ENCODE assay signal across 20 cellular contexts in genomic region chr2:222979484-222979883, GRCh38.
DNase-seq lines count a peak whose midpoint lies in the region; ATAC-seq, FAIRE-seq and TF ChIP-seq lines count a peak whose summit lies in the region.
"Had no signal": no experiment of that assay in that cellular context is flagged by ENCODE, and none has a peak within 500 bp of the region (broad histone marks: within the 10 kb centered on the region; RNA-seq: fewer than 3 reads in every experiment).

No MANE protein-coding gene starts in this region.

- in situ Hi-C loops in IMR-90 (cut with MboI; ENCODE audit: low sequenced_read_pairs): loop anchor here (10.0 kb wide), 2 partner anchors 625 to 815 kb away; partner anchors contain the start of gene SCG2

- TF ChIP-seq EP300 in A549 (IDR thresholded peaks at IDR 0.05): no peak

- no peak for FAIRE-seq in A549 (lab: Jason Lieb, UNC)
- FAIRE-seq in astrocyte (lab: Jason Lieb, UNC): no peak
- no peak for FAIRE-seq in RCC 7860 (lab: Jason Lieb, UNC)
- FAIRE-seq: GM12878, GM19239, H54 had no signal

- H3K27ac ChIP-seq in A549 (no peak overlapping the region), IMR-90 (ENCODE audit: insufficient read depth, low read length) (no peak overlapping the region), astrocyte (ENCODE audit: low read depth, low read length) (no peak overlapping the region)

- H3K56ac ChIP-seq in IMR-90 (ENCODE audit: extremely low read depth, insufficient read depth, low read length): no peak overlapping the region

- H3K4me1 Mint-ChIP-seq in astrocyte (ENCODE audit: low read depth, unreplicated experiment): peaks cover 37% of the 10 kb centered on the region

- no peaks in the 10 kb centered on the region for H3K79me2 ChIP-seq in astrocyte (ENCODE audit: insufficient read depth, low read length)

- H3K23ac ChIP-seq in IMR-90 (ENCODE audit: low read depth, low read length): no peak overlapping the region

- H3K14ac ChIP-seq in IMR-90 (replicated peaks; ENCODE audit: low read depth, low read length): no peak overlapping the region

- TF ChIP-seq CTCF in A549 (IDR thresholded peaks at IDR 0.05): no peak
- TF ChIP-seq CTCF in IMR-90 (conservative IDR thresholded peaks at IDR 0.05; ENCODE audit: low read depth, low read length): no peak
- no peak for TF ChIP-seq CTCF in astrocyte (IDR thresholded peaks at IDR 0.05; ENCODE audit: insufficient read depth, low read depth, low read length)

- H4K8ac ChIP-seq in IMR-90 (ENCODE audit: low read depth in 2 of 2, low read length in 2 of 2): no peak overlapping the region

- 41% methylated on average over 3 of the region's 3 CpGs for WGBS in A549 (ENCODE audit: missing lambda C conversion rate)
- WGBS in IMR-90 (ENCODE audit: extremely low coverage in 2 of 2, insufficient read length in 1 of 2), 2 experiments: no CpG with 5 or more reads among the region's 3 CpGs

- no TSS peak for BruUV-seq in IMR-90 (replicated peaks; lab: Mats Ljungman, UMichigan)

- dilution Hi-C loops in IMR-90 (cut with HindIII; ENCODE audit: low sequenced_read_pairs, unreplicated experiment): no loop called here

- H3K4me1 ChIP-seq in A549: peaks cover 9% of the 10 kb centered on the region; the same call in 2 of the 3 replicates
- H3K4me1 ChIP-seq in IMR-90 (ENCODE audit: control insufficient read depth, insufficient read depth, low read length): peaks cover 5% of the 10 kb centered on the region; the same call in 1 of the 2 replicates
- peaks cover 3% of the 10 kb centered on the region for H3K4me1 ChIP-seq in astrocyte (ENCODE audit: insufficient read depth, low read length)
- H3K4me1 ChIP-seq: HAP-1 had no signal

- H3K27me3 Mint-ChIP-seq in astrocyte (ENCODE audit: low read depth, unreplicated experiment): no peaks in the 10 kb centered on the region

- no peak overlapping the region for H3K9ac ChIP-seq in IMR-90 (ENCODE audit: low read depth, low read length)
- no peak overlapping the region for H3K9ac ChIP-seq in astrocyte (ENCODE audit: low read length)

- H4K20me1 ChIP-seq in IMR-90 (ENCODE audit: insufficient read depth, low read length): no peaks in the 10 kb centered on the region
- no peaks in the 10 kb centered on the region for H4K20me1 ChIP-seq in astrocyte (ENCODE audit: insufficient read depth, low read length)

- no peaks in the 10 kb centered on the region for H3K9me3 ChIP-seq in A549
- no peaks in the 10 kb centered on the region for H3K9me3 ChIP-seq in IMR-90 (ENCODE audit: control insufficient read depth, insufficient read depth, low read length)
- no peaks in the 10 kb centered on the region for H3K9me3 ChIP-seq in astrocyte (ENCODE audit: insufficient read depth, low read depth, low read length)
- H3K9me3 ChIP-seq: HAP-1 had no signal

- DNase-seq in A549 (ENCODE audit: low read depth in 1 of 2, low spot score in 1 of 2) (no peak), IMR-90 (no peak), astrocyte (ENCODE audit: low read depth) (no peak), RCC 7860 (ENCODE audit: low spot score) (no peak)
- DNase-seq: 8988T; C1 segment of cervical spinal cord; CD4-positive, alpha-beta memory T cell; COR-L47; DMS153; DMS79; EL; GDM1; GOT3; HFFc6 had no signal

- H3K4me3 Mint-ChIP-seq in astrocyte (ENCODE audit: unreplicated experiment): no peak overlapping the region
- H3K4me3 Mint-ChIP-seq: CD4-positive, alpha-beta memory T cell; HFFc6 had no signal

- H4K5ac ChIP-seq in IMR-90 (ENCODE audit: low read depth, low read length): no peak overlapping the region

- no peak overlapping the region for H2BK5ac ChIP-seq in IMR-90 (ENCODE audit: low read depth, low read length, poor library complexity, severe bottlenecking)

- no peak for TF ChIP-seq RAD21 in A549 (conservative IDR thresholded peaks at IDR 0.05 in 1 of 2, IDR thresholded peaks at IDR 0.05 in 1 of 2)
- no peak for TF ChIP-seq RAD21 in IMR-90 (IDR thresholded peaks at IDR 0.05; ENCODE audit: low read length)

- H2BK120ac ChIP-seq in IMR-90 (ENCODE audit: low read depth, low read length): no peak overlapping the region

- H3K36me3 ChIP-seq in IMR-90 (ENCODE audit: control insufficient read depth, insufficient read depth, low read length) (no peaks in the 10 kb centered on the region), astrocyte (ENCODE audit: insufficient read depth, low read length) (no peaks in the 10 kb centered on the region)
- H3K36me3 ChIP-seq: HAP-1 had no signal

- H3K9me1 ChIP-seq in IMR-90 (ENCODE audit: insufficient read depth, low read length): no peaks in the 10 kb centered on the region

- no peak overlapping the region for H3K18ac ChIP-seq in IMR-90 (ENCODE audit: low read depth, low read length)

- no peak overlapping the region for H3K4ac ChIP-seq in IMR-90 (ENCODE audit: low read depth, low read length)

- TF ChIP-seq POLR2A in A549 (IDR thresholded peaks at IDR 0.05; ENCODE audit: low read length) (no peak), IMR-90 (IDR thresholded peaks at IDR 0.05; ENCODE audit: low read depth, low read length) (no peak)

- CTCF ChIA-PET in A549 (lab: Yijun Ruan, JAX) (interaction anchor here (1.1 kb wide), 1 partner anchor 122 kb away, joined by 5 read pairs; no protein-coding TSS in a partner anchor), IMR-90 (lab: Yijun Ruan, JAX) (interaction anchor here (0.6 kb wide), 1 partner anchor 182 kb away, joined by 4 read pairs; no protein-coding TSS in a partner anchor)

- no peak overlapping the region for H4K91ac ChIP-seq in IMR-90 (ENCODE audit: insufficient read depth, low read depth, low read length)

- H2BK15ac ChIP-seq in IMR-90 (ENCODE audit: low read depth, low read length): no peak overlapping the region

- H3K27me3 ChIP-seq in IMR-90 (ENCODE audit: control insufficient read depth, insufficient read depth, low read length): no peaks in the 10 kb centered on the region
- no peaks in the 10 kb centered on the region for H3K27me3 ChIP-seq in astrocyte (ENCODE audit: insufficient read depth, low read length)

- H3K9me3 Mint-ChIP-seq in astrocyte (ENCODE audit: unreplicated experiment): no peaks in the 10 kb centered on the region
- H3K9me3 Mint-ChIP-seq: HFFc6 had no signal

- H3K27ac Mint-ChIP-seq in astrocyte (ENCODE audit: unreplicated experiment): peak overlapping the region; percentile 60
- H3K27ac Mint-ChIP-seq: CD4-positive, alpha-beta memory T cell; HFFc6 had no signal

- POLR2A ChIA-PET in A549 (lab: Yijun Ruan, JAX): no interaction called here
- POLR2A ChIA-PET in IMR-90 (lab: Charles Lee; ENCODE audit: unreplicated experiment): no interaction called here

- no peak overlapping the region; the same call in 1 of the 2 replicates for H2BK20ac ChIP-seq in IMR-90 (ENCODE audit: low read depth, low read length)

- H3K79me1 ChIP-seq in IMR-90 (ENCODE audit: low read depth in 1 of 2, low read length in 2 of 2): no peaks in the 10 kb centered on the region

- ATAC-seq in A549 (no peak), IMR-90 (ENCODE audit: low read depth) (no peak), GM19395 (IDR thresholded peaks at IDR 0.05; ENCODE audit: unreplicated experiment) (no peak), GM21360 (IDR thresholded peaks at IDR 0.05; ENCODE audit: unreplicated experiment) (no peak)
- ATAC-seq: GM12878 had no signal

- H3K4me2 ChIP-seq in A549 (no peak overlapping the region), IMR-90 (ENCODE audit: low read depth, low read length) (no peak overlapping the region), astrocyte (ENCODE audit: low read length) (no peak overlapping the region)

- H3K36me3 Mint-ChIP-seq in astrocyte (ENCODE audit: low read depth, unreplicated experiment): no peaks in the 10 kb centered on the region
- H3K36me3 Mint-ChIP-seq: CD4-positive, alpha-beta memory T cell had no signal

- intact Hi-C loops in IMR-90 (cut with micrococcal nuclease): no loop called here

- H3K4me3 ChIP-seq in A549: no peak overlapping the region
- H3K4me3 ChIP-seq in IMR-90 (ENCODE audit: insufficient read depth, low read depth, low read length): no peak overlapping the region
- H3K4me3 ChIP-seq in astrocyte (ENCODE audit: insufficient read depth, low read depth, low read length): no peak overlapping the region
- H3K4me3 ChIP-seq: GM12878, HAP-1 had no signal

- H2AFZ ChIP-seq in IMR-90 (replicated peaks; ENCODE audit: low read length, poor library complexity): no peak overlapping the region
- no peak overlapping the region for H2AFZ ChIP-seq in astrocyte (ENCODE audit: low read depth, low read length)

- H2AK9ac ChIP-seq in IMR-90 (replicated peaks; ENCODE audit: low read depth, low read length, poor library complexity): no peak overlapping the region

- no peak overlapping the region for H2AK5ac ChIP-seq in IMR-90 (ENCODE audit: low read depth, low read length)

TF ChIP-seq in A549, 52 proteins besides CTCF, POLR2A, EP300 and RAD21:
- TF ChIP-seq ZC3H11A (IDR thresholded peaks at IDR 0.05): no peak
- TF ChIP-seq MAFK (IDR thresholded peaks at IDR 0.05; ENCODE audit: partially characterized antibody): peak; percentile 69
TF ChIP-seq in A549: peak in this region for 1.

TF ChIP-seq in IMR-90, 13 proteins besides CTCF, POLR2A, EP300 and RAD21:
- TF ChIP-seq SMC3 (IDR thresholded peaks at IDR 0.05; ENCODE audit: low read depth, low read length) (no peak), MXI1 (IDR thresholded peaks at IDR 0.05; ENCODE audit: borderline replicate concordance, low read depth, low read length) (no peak), MAFK (IDR thresholded peaks at IDR 0.05; ENCODE audit: low read depth, low read length) (peak; percentile 66)
